ENCODE assay signal across 1 cellular context in the genomic region with DNA sequence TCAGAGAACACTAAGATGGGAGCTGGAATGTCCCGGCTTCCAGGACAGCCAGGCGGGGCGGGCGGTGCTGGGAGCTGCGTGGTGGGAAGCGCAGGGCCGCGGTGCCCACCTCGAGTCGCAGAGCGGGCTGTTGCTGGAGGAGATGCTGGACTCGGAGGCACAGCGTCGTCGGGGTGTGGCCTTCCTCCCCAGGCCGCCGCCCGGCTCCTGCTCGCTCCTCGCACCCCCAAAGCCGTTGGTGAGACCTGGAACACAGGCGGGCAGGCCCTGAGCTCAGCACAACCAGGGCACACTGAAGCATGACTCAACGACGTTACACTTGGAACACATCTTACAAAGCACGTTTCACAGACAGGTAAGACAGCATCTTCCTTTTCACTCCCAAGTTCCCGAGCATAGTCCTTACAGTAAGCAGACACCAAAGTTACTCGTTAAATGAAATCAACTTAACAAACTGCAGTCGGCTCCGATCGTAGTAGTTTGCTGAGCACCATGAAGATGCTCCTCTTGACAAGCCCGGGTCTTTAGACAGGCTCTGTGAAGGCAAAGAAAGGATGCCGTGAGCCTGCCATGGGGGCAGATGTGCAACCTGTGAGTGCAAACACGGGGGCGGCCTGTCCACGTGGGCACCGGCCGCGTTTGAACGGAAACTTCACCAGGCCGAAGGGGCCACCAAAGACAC.
TF ChIP-seq lines count a peak whose summit lies in the region.

No MANE protein-coding gene starts in this region.

TF ChIP-seq in GM23338, 12 proteins besides CTCF, POLR2A, EP300 and RAD21 (continued from another document):
- TF ChIP-seq, protein P1, sequence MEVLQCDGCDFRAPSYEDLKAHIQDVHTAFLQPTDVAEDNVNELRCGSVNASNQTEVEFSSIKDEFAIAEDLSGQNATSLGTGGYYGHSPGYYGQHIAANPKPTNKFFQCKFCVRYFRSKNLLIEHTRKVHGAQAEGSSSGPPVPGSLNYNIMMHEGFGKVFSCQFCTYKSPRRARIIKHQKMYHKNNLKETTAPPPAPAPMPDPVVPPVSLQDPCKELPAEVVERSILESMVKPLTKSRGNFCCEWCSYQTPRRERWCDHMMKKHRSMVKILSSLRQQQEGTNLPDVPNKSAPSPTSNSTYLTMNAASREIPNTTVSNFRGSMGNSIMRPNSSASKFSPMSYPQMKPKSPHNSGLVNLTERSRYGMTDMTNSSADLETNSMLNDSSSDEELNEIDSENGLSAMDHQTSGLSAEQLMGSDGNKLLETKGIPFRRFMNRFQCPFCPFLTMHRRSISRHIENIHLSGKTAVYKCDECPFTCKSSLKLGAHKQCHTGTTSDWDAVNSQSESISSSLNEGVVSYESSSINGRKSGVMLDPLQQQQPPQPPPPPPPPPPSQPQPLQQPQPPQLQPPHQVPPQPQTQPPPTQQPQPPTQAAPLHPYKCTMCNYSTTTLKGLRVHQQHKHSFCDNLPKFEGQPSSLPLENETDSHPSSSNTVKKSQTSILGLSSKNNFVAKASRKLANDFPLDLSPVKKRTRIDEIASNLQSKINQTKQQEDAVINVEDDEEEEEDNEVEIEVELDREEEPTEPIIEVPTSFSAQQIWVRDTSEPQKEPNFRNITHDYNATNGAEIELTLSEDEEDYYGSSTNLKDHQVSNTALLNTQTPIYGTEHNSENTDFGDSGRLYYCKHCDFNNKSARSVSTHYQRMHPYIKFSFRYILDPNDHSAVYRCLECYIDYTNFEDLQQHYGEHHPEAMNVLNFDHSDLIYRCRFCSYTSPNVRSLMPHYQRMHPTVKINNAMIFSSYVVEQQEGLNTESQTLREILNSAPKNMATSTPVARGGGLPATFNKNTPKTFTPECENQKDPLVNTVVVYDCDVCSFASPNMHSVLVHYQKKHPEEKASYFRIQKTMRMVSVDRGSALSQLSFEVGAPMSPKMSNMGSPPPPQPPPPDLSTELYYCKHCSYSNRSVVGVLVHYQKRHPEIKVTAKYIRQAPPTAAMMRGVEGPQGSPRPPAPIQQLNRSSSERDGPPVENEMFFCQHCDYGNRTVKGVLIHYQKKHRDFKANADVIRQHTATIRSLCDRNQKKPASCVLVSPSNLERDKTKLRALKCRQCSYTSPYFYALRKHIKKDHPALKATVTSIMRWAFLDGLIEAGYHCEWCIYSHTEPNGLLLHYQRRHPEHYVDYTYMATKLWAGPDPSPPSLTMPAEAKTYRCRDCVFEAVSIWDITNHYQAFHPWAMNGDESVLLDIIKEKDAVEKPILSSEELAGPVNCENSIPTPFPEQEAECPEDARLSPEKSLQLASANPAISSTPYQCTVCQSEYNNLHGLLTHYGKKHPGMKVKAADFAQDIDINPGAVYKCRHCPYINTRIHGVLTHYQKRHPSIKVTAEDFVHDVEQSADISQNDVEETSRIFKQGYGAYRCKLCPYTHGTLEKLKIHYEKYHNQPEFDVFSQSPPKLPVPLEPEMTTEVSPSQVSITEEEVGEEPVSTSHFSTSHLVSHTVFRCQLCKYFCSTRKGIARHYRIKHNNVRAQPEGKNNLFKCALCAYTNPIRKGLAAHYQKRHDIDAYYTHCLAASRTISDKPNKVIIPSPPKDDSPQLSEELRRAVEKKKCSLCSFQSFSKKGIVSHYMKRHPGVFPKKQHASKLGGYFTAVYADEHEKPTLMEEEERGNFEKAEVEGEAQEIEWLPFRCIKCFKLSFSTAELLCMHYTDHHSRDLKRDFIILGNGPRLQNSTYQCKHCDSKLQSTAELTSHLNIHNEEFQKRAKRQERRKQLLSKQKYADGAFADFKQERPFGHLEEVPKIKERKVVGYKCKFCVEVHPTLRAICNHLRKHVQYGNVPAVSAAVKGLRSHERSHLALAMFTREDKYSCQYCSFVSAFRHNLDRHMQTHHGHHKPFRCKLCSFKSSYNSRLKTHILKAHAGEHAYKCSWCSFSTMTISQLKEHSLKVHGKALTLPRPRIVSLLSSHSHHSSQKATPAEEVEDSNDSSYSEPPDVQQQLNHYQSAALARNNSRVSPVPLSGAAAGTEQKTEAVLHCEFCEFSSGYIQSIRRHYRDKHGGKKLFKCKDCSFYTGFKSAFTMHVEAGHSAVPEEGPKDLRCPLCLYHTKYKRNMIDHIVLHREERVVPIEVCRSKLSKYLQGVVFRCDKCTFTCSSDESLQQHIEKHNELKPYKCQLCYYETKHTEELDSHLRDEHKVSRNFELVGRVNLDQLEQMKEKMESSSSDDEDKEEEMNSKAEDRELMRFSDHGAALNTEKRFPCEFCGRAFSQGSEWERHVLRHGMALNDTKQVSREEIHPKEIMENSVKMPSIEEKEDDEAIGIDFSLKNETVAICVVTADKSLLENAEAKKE (CRISPR knock-in tag; IDR thresholded peaks at IDR 0.05), result no peak
- no peak for TF ChIP-seq JUNB (IDR thresholded peaks at IDR 0.05; ENCODE audit: unreplicated experiment)
- no peak for TF ChIP-seq EZH2phosphoT487 (IDR thresholded peaks at IDR 0.05; ENCODE audit: unreplicated experiment)
